ENCODE assay signal across 1 cellular context in the genomic region with DNA sequence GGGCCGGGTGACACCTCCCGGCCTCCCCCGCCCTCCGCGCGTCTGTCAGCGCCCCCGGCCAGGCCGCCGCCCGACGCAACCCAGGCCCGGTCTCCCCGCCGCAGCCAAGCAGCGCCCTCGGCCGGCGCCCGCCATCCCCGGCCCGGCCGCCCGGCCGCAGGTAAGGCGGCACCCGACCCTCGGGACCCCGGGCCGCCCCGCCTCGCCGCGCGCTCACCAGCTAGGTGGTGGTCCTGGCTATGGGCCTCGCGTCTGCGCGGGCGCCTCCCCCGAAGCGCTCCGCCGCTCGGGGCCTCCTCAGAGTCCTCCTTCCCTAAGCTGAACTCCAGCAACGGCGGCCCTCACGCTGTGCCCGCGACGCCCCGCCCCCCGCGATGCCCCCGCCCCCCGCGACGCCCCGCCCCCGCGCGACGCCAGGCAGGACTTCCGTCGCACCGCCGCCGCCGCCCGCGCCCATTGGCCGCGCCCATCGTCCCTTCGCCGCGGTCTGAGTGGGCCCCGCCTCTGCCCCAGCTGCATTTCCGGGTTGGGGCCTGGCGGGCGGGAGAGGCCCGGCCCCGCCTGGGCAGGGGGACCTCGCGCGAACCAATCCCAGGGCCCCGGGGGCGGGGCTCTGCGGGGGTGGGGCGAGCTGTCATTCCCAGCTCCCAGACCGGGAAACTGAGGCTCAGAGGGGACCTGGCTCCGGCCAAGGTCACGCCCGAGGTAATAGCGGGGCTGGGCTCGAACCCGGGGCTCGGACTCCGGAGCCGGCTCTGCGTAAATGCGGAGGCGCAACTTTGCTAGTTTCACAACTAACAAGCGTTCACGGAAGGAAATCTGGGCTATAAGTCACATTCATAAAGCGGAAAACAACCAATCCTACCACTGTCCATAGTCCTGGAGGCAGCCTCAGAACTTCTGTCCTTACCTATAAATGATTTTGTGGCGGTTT.
TF ChIP-seq lines count a peak whose summit lies in the region.

No MANE protein-coding gene starts in this region.

TF ChIP-seq in HepG2, 621 proteins besides CTCF, POLR2A, EP300 and RAD21 (continued from another document and continues in another):
- TF ChIP-seq, protein P1, sequence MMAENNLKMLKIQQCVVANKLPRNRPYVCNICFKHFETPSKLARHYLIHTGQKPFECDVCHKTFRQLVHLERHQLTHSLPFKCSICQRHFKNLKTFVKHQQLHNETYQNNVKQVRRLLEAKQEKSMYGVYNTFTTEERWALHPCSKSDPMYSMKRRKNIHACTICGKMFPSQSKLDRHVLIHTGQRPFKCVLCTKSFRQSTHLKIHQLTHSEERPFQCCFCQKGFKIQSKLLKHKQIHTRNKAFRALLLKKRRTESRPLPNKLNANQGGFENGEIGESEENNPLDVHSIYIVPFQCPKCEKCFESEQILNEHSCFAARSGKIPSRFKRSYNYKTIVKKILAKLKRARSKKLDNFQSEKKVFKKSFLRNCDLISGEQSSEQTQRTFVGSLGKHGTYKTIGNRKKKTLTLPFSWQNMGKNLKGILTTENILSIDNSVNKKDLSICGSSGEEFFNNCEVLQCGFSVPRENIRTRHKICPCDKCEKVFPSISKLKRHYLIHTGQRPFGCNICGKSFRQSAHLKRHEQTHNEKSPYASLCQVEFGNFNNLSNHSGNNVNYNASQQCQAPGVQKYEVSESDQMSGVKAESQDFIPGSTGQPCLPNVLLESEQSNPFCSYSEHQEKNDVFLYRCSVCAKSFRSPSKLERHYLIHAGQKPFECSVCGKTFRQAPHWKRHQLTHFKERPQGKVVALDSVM (CRISPR knock-in tag; IDR thresholded peaks at IDR 0.05): no peak
- TF ChIP-seq FOXK1 (CRISPR knock-in tag; IDR thresholded peaks at IDR 0.05; ENCODE audit: borderline replicate concordance, low read depth) (0 out of 2 replicates have a peak, but pooled peaks have one; percentile 19), ZFP82 (CRISPR knock-in tag; IDR thresholded peaks at IDR 0.05; ENCODE audit: borderline replicate concordance) (0 out of 2 replicates have a peak, but pooled peaks have one; percentile 32), EHMT2 (IDR thresholded peaks at IDR 0.05; ENCODE audit: borderline replicate concordance, low read depth, low read length) (no peak), FOXC1 (CRISPR knock-in tag; IDR thresholded peaks at IDR 0.05; ENCODE audit: borderline replicate concordance) (no peak), ZNF777 (CRISPR knock-in tag; IDR thresholded peaks at IDR 0.05) (no peak), POLR2AphosphoS5 (IDR thresholded peaks at IDR 0.05; ENCODE audit: low read depth, low read length) (peak; percentile 35; the same call in 1 of the 2 replicates), ZNF143 (CRISPR knock-in tag; IDR thresholded peaks at IDR 0.05) (no peak), DR1 (CRISPR knock-in tag; IDR thresholded peaks at IDR 0.05) (no peak), NFIB (CRISPR knock-in tag; IDR thresholded peaks at IDR 0.05; ENCODE audit: borderline replicate concordance) (no peak), ZNF792 (CRISPR knock-in tag; IDR thresholded peaks at IDR 0.05) (no peak), CEBPB (IDR thresholded peaks at IDR 0.05; ENCODE audit: borderline replicate concordance, low read depth, low read length) (no peak), NR3C1 (CRISPR knock-in tag; IDR thresholded peaks at IDR 0.05) (no peak), ZNF264 (CRISPR knock-in tag; IDR thresholded peaks at IDR 0.05) (no peak), ZNF841 (CRISPR knock-in tag; IDR thresholded peaks at IDR 0.05; ENCODE audit: borderline replicate concordance) (no peak), RAD51 (IDR thresholded peaks at IDR 0.05; ENCODE audit: borderline replicate concordance) (no peak), RBFOX2 (IDR thresholded peaks at IDR 0.05; ENCODE audit: low read depth, low read length) (peak; percentile 62; the same call in 1 of the 2 replicates), TAF1 (CRISPR knock-in tag; IDR thresholded peaks at IDR 0.05) (peak; percentile 47; the same call in 1 of the 2 replicates), SP140L (CRISPR knock-in tag; IDR thresholded peaks at IDR 0.05; ENCODE audit: borderline replicate concordance) (no peak), SMAD9 (CRISPR knock-in tag; IDR thresholded peaks at IDR 0.05) (no peak), MTA1 (CRISPR knock-in tag; IDR thresholded peaks at IDR 0.05; ENCODE audit: borderline replicate concordance) (no peak), SALL2 (CRISPR knock-in tag; IDR thresholded peaks at IDR 0.05) (no peak), ZNF572 (CRISPR knock-in tag; IDR thresholded peaks at IDR 0.05) (no peak), AHR (CRISPR knock-in tag; IDR thresholded peaks at IDR 0.05) (no peak), ZNF326 (CRISPR knock-in tag; IDR thresholded peaks at IDR 0.05; ENCODE audit: borderline replicate concordance) (no peak), BRD4 (CRISPR knock-in tag; IDR thresholded peaks at IDR 0.05) (no peak), XBP1 (CRISPR knock-in tag; IDR thresholded peaks at IDR 0.05) (no peak), ATF7-NPFF (CRISPR knock-in tag; IDR thresholded peaks at IDR 0.05; ENCODE audit: low read depth) (no peak), ZNF83 (CRISPR knock-in tag; IDR thresholded peaks at IDR 0.05; ENCODE audit: borderline replicate concordance) (no peak), MTF1 (CRISPR knock-in tag; IDR thresholded peaks at IDR 0.05) (no peak), CHD2 (IDR thresholded peaks at IDR 0.05; ENCODE audit: low read depth, low read length) (no peak)
- TF ChIP-seq, protein P2, sequence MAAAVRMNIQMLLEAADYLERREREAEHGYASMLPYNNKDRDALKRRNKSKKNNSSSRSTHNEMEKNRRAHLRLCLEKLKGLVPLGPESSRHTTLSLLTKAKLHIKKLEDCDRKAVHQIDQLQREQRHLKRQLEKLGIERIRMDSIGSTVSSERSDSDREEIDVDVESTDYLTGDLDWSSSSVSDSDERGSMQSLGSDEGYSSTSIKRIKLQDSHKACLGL (CRISPR knock-in tag; IDR thresholded peaks at IDR 0.05): no peak
- TF ChIP-seq, protein P3, sequence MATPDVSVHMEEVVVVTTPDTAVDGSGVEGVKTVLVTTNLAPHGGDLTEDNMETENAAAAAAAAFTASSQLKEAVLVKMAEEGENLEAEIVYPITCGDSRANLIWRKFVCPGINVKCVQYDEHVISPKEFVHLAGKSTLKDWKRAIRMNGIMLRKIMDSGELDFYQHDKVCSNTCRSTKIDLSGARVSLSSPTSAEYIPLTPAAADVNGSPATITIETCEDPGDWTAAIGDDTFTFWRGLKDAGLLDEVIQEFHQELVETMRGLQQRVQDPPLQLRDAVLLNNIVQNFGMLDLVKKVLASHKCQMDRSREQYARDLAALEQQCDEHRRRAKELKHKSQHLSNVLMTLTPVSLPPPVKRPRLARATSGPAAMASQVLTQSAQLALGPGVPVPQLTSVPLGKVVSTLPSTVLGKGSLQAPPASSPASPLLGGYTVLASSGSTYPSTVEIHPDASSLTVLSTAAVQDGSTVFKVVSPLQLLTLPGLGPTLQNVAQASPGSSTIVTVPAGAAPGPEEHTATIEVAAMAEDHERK (CRISPR knock-in tag; IDR thresholded peaks at IDR 0.05; ENCODE audit: low read depth): no peak
- TF ChIP-seq, protein P4, sequence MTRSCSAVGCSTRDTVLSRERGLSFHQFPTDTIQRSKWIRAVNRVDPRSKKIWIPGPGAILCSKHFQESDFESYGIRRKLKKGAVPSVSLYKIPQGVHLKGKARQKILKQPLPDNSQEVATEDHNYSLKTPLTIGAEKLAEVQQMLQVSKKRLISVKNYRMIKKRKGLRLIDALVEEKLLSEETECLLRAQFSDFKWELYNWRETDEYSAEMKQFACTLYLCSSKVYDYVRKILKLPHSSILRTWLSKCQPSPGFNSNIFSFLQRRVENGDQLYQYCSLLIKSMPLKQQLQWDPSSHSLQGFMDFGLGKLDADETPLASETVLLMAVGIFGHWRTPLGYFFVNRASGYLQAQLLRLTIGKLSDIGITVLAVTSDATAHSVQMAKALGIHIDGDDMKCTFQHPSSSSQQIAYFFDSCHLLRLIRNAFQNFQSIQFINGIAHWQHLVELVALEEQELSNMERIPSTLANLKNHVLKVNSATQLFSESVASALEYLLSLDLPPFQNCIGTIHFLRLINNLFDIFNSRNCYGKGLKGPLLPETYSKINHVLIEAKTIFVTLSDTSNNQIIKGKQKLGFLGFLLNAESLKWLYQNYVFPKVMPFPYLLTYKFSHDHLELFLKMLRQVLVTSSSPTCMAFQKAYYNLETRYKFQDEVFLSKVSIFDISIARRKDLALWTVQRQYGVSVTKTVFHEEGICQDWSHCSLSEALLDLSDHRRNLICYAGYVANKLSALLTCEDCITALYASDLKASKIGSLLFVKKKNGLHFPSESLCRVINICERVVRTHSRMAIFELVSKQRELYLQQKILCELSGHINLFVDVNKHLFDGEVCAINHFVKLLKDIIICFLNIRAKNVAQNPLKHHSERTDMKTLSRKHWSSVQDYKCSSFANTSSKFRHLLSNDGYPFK (CRISPR knock-in tag; IDR thresholded peaks at IDR 0.05; ENCODE audit: borderline replicate concordance): no peak
- TF ChIP-seq, protein P5, sequence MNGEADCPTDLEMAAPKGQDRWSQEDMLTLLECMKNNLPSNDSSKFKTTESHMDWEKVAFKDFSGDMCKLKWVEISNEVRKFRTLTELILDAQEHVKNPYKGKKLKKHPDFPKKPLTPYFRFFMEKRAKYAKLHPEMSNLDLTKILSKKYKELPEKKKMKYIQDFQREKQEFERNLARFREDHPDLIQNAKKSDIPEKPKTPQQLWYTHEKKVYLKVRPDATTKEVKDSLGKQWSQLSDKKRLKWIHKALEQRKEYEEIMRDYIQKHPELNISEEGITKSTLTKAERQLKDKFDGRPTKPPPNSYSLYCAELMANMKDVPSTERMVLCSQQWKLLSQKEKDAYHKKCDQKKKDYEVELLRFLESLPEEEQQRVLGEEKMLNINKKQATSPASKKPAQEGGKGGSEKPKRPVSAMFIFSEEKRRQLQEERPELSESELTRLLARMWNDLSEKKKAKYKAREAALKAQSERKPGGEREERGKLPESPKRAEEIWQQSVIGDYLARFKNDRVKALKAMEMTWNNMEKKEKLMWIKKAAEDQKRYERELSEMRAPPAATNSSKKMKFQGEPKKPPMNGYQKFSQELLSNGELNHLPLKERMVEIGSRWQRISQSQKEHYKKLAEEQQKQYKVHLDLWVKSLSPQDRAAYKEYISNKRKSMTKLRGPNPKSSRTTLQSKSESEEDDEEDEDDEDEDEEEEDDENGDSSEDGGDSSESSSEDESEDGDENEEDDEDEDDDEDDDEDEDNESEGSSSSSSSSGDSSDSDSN (CRISPR knock-in tag; IDR thresholded peaks at IDR 0.05): peak; percentile 56; the same call in 1 of the 2 replicates
- TF ChIP-seq, protein P6, sequence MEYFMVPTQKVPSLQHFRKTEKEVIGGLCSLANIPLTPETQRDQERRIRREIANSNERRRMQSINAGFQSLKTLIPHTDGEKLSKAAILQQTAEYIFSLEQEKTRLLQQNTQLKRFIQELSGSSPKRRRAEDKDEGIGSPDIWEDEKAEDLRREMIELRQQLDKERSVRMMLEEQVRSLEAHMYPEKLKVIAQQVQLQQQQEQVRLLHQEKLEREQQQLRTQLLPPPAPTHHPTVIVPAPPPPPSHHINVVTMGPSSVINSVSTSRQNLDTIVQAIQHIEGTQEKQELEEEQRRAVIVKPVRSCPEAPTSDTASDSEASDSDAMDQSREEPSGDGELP (IDR thresholded peaks at IDR 0.05; ENCODE audit: borderline replicate concordance, low read depth): no peak
- TF ChIP-seq, protein P7, sequence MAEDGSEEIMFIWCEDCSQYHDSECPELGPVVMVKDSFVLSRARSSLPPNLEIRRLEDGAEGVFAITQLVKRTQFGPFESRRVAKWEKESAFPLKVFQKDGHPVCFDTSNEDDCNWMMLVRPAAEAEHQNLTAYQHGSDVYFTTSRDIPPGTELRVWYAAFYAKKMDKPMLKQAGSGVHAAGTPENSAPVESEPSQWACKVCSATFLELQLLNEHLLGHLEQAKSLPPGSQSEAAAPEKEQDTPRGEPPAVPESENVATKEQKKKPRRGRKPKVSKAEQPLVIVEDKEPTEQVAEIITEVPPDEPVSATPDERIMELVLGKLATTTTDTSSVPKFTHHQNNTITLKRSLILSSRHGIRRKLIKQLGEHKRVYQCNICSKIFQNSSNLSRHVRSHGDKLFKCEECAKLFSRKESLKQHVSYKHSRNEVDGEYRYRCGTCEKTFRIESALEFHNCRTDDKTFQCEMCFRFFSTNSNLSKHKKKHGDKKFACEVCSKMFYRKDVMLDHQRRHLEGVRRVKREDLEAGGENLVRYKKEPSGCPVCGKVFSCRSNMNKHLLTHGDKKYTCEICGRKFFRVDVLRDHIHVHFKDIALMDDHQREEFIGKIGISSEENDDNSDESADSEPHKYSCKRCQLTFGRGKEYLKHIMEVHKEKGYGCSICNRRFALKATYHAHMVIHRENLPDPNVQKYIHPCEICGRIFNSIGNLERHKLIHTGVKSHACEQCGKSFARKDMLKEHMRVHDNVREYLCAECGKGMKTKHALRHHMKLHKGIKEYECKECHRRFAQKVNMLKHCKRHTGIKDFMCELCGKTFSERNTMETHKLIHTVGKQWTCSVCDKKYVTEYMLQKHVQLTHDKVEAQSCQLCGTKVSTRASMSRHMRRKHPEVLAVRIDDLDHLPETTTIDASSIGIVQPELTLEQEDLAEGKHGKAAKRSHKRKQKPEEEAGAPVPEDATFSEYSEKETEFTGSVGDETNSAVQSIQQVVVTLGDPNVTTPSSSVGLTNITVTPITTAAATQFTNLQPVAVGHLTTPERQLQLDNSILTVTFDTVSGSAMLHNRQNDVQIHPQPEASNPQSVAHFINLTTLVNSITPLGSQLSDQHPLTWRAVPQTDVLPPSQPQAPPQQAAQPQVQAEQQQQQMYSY (CRISPR knock-in tag; IDR thresholded peaks at IDR 0.05): no peak
- TF ChIP-seq, protein P8, sequence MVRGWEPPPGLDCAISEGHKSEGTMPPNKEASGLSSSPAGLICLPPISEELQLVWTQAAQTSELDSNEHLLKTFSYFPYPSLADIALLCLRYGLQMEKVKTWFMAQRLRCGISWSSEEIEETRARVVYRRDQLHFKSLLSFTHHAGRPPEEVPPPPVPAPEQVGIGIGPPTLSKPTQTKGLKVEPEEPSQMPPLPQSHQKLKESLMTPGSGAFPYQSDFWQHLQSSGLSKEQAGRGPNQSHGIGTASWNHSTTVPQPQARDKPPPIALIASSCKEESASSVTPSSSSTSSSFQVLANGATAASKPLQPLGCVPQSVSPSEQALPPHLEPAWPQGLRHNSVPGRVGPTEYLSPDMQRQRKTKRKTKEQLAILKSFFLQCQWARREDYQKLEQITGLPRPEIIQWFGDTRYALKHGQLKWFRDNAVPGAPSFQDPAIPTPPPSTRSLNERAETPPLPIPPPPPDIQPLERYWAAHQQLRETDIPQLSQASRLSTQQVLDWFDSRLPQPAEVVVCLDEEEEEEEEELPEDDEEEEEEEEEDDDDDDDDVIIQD (CRISPR knock-in tag; IDR thresholded peaks at IDR 0.05; ENCODE audit: low read depth): no peak
- TF ChIP-seq, protein P9, sequence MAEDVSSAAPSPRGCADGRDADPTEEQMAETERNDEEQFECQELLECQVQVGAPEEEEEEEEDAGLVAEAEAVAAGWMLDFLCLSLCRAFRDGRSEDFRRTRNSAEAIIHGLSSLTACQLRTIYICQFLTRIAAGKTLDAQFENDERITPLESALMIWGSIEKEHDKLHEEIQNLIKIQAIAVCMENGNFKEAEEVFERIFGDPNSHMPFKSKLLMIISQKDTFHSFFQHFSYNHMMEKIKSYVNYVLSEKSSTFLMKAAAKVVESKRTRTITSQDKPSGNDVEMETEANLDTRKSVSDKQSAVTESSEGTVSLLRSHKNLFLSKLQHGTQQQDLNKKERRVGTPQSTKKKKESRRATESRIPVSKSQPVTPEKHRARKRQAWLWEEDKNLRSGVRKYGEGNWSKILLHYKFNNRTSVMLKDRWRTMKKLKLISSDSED (CRISPR knock-in tag; IDR thresholded peaks at IDR 0.05): no peak
